ENCODE assay signal across 8 cellular contexts in the genomic region with DNA sequence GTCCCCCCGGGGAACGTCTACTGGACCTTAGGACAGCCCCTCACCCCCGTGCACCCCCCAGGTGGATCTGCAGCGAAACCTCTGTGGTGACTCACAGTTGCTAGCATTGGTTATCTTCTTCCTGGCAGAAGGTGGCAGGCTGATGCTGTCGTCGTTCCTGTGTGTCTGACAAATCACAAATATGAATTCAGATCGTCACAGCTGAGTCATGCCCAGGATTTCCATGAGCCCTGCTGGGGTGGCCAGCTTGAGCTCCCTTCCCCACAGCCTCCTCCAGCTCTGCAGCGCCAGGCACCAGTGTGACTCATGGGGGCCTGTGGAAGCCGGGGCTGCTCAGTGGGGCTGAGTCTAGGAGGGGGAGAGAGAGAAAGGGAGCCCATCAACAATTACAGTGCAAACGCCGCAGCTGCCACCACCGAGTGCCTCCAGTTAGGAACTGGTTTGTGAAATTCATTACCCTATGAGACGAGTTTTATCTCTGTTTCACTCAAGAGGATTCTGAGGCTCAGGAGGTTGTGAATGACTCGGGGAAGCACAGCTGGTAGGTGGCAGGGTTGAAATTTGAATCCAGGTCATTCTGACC.
DNase-seq lines count a peak whose midpoint lies in the region; ATAC-seq, FAIRE-seq and TF ChIP-seq lines count a peak whose summit lies in the region.

No MANE protein-coding gene starts in this region.

- TF ChIP-seq CTCF in H1 (IDR thresholded peaks at IDR 0.05; ENCODE audit: control extremely low read depth in 1 of 3, insufficient read depth in 1 of 3, low read depth in 1 of 3, low read length in 3 of 3) = peak in 1 of 3 experiments; percentile 15; a peak in 1 of 4 replicates

- no peak overlapping the region; the same call in 1 of the 2 replicates for H2AK5ac ChIP-seq in H1 (ENCODE audit: low read depth, low read length)

- peak overlapping the region; percentile 92 for H2BK20ac ChIP-seq in H1 (ENCODE audit: low read length)

- ATAC-seq in GM19324 (IDR thresholded peaks at IDR 0.05; ENCODE audit: low FRiP score, unreplicated experiment) (peak; percentile 25), HG03457 (IDR thresholded peaks at IDR 0.05; ENCODE audit: unreplicated experiment) (peak; percentile 37)

- peak overlapping the region; percentile 94; the same call in 1 of the 2 replicates for H2BK12ac ChIP-seq in H1 (ENCODE audit: low read depth, low read length)

- H3K4ac ChIP-seq in H1 (replicated peaks; ENCODE audit: insufficient read length, low read depth, low read length) = peak overlapping the region; percentile 61

- H2BK15ac ChIP-seq in H1 (ENCODE audit: low read length) = peak overlapping the region; percentile 53; the same call in 1 of the 2 replicates

- no peak overlapping the region for H3K23ac ChIP-seq in H1 (ENCODE audit: insufficient read length)

- H3K18ac ChIP-seq in H1 (ENCODE audit: extremely low read depth, low read length) = peak overlapping the region; percentile 92

- H3K27me3 ChIP-seq in H1 (replicated peaks in 1 of 4; ENCODE audit: control insufficient read depth in 3 of 4, extremely low read depth in 1 of 4, insufficient read depth in 3 of 4, low read length in 3 of 4) = peaks cover 0 to 7% (median 3%) of the 10 kb centered on the region in 4 experiments; a peak in 5 of 7 replicates

- no peaks in the 10 kb centered on the region for H4K20me1 ChIP-seq in H1 (replicated peaks in 1 of 2; ENCODE audit: control insufficient read depth in 1 of 2, insufficient read depth in 2 of 2, low read length in 2 of 2)

- H3K14ac ChIP-seq in H1 (ENCODE audit: insufficient read length) = no peak overlapping the region

- peak in 1 of 2 experiments; percentile 18; a peak in 1 of 3 replicates for TF ChIP-seq POLR2A in H1 (IDR thresholded peaks at IDR 0.05; ENCODE audit: control extremely low read depth in 1 of 2, low read depth in 2 of 2, low read length in 2 of 2)

- H2BK5ac ChIP-seq in H1 (ENCODE audit: low read depth, low read length) = peak overlapping the region; percentile 94

- peaks cover 4 to 16% (median 12%) of the 10 kb centered on the region in 4 experiments for H3K4me1 ChIP-seq in H1 (replicated peaks in 1 of 4; ENCODE audit: control insufficient read depth in 3 of 4, insufficient read depth in 4 of 4, low read length in 3 of 4)

- peak overlapping the region; percentile 12; the same call in 1 of the 2 replicates for H2AFZ ChIP-seq in H1 (ENCODE audit: low read length)

- H3K56ac ChIP-seq in H1 (replicated peaks; ENCODE audit: insufficient read length, low read depth, low read length) = peak overlapping the region; percentile 79

- DNase-seq in AG20443 (ENCODE audit: low spot score) (peak; percentile 93), NCI-H69 (lab: John Stamatoyannopoulos, UW) (peak; percentile 93), H1 (ENCODE audit: low read depth in 1 of 2, low spot score in 2 of 2) (peak in 1 of 2 experiments; percentile 68), mesenteric fat pad (ENCODE audit: low spot score) (peak; percentile 93)
- DNase-seq in activated CD8-positive, alpha-beta memory T cell treated with anti-CD3 and anti-CD28 coated beads for 48 hours (ENCODE audit: low read depth in 2 of 3, low spot score in 2 of 3) = peak in 2 of 3 experiments; percentile 70 to 74
- DNase-seq in stimulated activated CD8-positive, alpha-beta memory T cell treated with anti-CD3 and anti-CD28 coated beads, Interleukin-15, amount 100 ng/mL, for 48 hours (ENCODE audit: low read depth in 2 of 2) = peak; percentile 82 to 87

- CTCF ChIA-PET in H1 (lab: Charles Lee; ENCODE audit: partially characterized antibody) = interaction anchor here (0.7 to 2.4 kb wide), 13 partner anchors 9 to 110 kb away, joined by 3 to 10 read pairs (median 4); no protein-coding TSS in a partner anchor

- peak overlapping the region in 2 of 4 experiments; percentile 42 to 45; a peak in 2 of 7 replicates for H3K9ac ChIP-seq in H1 (replicated peaks in 1 of 4; ENCODE audit: extremely low read depth in 1 of 4, low read depth in 3 of 4, low read length in 3 of 4)

- H3K23me2 ChIP-seq in H1 (ENCODE audit: low read depth, low read length) = peaks cover 5% of the 10 kb centered on the region; the same call in 1 of the 2 replicates

- WGBS in H1 (ENCODE audit: extremely low coverage in 1 of 2, insufficient coverage in 1 of 2, insufficient read length in 1 of 2, insufficient replicate concordance in 2 of 2, low coverage in 1 of 2, low lambda C conversion rate in 2 of 2, missing lambda C conversion rate in 1 of 2), 2 experiments = 43% methylated on average over 14 of the region's 14 CpGs; no CpG with 5 or more reads in 1 of the 2 experiments

- H3K27ac ChIP-seq in H1 (ENCODE audit: low read depth, low read length) = peak overlapping the region; percentile 13; the same call in 1 of the 2 replicates

- peaks cover 0 to 9% of the 10 kb centered on the region in 2 experiments; a peak in 1 of 4 replicates for H3K9me3 ChIP-seq in H1 (ENCODE audit: insufficient read depth in 2 of 2, low read depth in 1 of 2, low read length in 1 of 2)

- peak overlapping the region; percentile 91 for H2BK120ac ChIP-seq in H1 (replicated peaks; ENCODE audit: low read depth, low read length)

- peak overlapping the region; percentile 55 to 74 for H3K4me2 ChIP-seq in H1 (ENCODE audit: insufficient read depth in 1 of 2, low read depth in 2 of 2, low read length in 2 of 2)

- no peak overlapping the region; the same call in 1 of the 2 replicates for H4K8ac ChIP-seq in H1 (ENCODE audit: extremely low read depth, insufficient read depth, low read length)

- FAIRE-seq in H1 (lab: Jason Lieb, UNC) = no peak

- no peaks in the 10 kb centered on the region for H3K79me1 ChIP-seq in H1 (ENCODE audit: low read depth, low read length)

- peak overlapping the region in 3 of 4 experiments; percentile 10 to 47 (median 12); a peak in 6 of 8 replicates for H3K4me3 ChIP-seq in H1 (ENCODE audit: extremely low read depth in 1 of 4, insufficient read depth in 2 of 4, low read depth in 3 of 4, low read length in 4 of 4)

- H3K36me3 ChIP-seq in H1 (ENCODE audit: control insufficient read depth in 2 of 4, insufficient read depth in 4 of 4, low read length in 3 of 4) = no peaks in the 10 kb centered on the region

- H4K91ac ChIP-seq in H1 (replicated peaks; ENCODE audit: insufficient read length, low read length) = peak overlapping the region; percentile 84

- H4K5ac ChIP-seq in H1 (ENCODE audit: insufficient read length, low read depth, low read length) = peak overlapping the region; percentile 50

- no peaks in the 10 kb centered on the region for H3K79me2 ChIP-seq in H1 (ENCODE audit: control insufficient read depth in 1 of 2, insufficient read depth in 2 of 2, low read length in 2 of 2)

- POLR2A ChIA-PET in H1 (lab: Charles Lee; ENCODE audit: partially characterized antibody) = interaction anchor here (0.7 to 3.3 kb wide), 10 partner anchors 9 to 195 kb away, joined by 3 to 26 read pairs (median 5); no protein-coding TSS in a partner anchor

- 0 out of 4 replicates have a peak, but pooled peaks have one; percentile 8 to 9 for TF ChIP-seq RAD21 in H1 (IDR thresholded peaks at IDR 0.05 in 1 of 2, conservative IDR thresholded peaks at IDR 0.05 in 1 of 2; ENCODE audit: low read depth in 2 of 2, low read length in 2 of 2)

- TF ChIP-seq EP300 in H1 (IDR thresholded peaks at IDR 0.05; ENCODE audit: borderline replicate concordance in 1 of 2, low read depth in 2 of 2, low read length in 2 of 2) = no peak

TF ChIP-seq in H1, 55 proteins besides CTCF, POLR2A, EP300 and RAD21:
- TF ChIP-seq JUND (IDR thresholded peaks at IDR 0.05; ENCODE audit: low read length) (0 out of 2 replicates have a peak, but pooled peaks have one; percentile 24), SIRT6 (IDR thresholded peaks at IDR 0.05; ENCODE audit: low read length) (no peak), TBP (IDR thresholded peaks at IDR 0.05; ENCODE audit: low read depth, low read length) (no peak)
